ENCODE assay signal across 1 cellular context in genomic region chr5:79235578-79236363, GRCh38.
A peak's percentile ranks its signal among the peaks of the same experiment; 100 is the strongest.
TF ChIP-seq lines count a peak whose summit lies in the region.

A gene with protein sequence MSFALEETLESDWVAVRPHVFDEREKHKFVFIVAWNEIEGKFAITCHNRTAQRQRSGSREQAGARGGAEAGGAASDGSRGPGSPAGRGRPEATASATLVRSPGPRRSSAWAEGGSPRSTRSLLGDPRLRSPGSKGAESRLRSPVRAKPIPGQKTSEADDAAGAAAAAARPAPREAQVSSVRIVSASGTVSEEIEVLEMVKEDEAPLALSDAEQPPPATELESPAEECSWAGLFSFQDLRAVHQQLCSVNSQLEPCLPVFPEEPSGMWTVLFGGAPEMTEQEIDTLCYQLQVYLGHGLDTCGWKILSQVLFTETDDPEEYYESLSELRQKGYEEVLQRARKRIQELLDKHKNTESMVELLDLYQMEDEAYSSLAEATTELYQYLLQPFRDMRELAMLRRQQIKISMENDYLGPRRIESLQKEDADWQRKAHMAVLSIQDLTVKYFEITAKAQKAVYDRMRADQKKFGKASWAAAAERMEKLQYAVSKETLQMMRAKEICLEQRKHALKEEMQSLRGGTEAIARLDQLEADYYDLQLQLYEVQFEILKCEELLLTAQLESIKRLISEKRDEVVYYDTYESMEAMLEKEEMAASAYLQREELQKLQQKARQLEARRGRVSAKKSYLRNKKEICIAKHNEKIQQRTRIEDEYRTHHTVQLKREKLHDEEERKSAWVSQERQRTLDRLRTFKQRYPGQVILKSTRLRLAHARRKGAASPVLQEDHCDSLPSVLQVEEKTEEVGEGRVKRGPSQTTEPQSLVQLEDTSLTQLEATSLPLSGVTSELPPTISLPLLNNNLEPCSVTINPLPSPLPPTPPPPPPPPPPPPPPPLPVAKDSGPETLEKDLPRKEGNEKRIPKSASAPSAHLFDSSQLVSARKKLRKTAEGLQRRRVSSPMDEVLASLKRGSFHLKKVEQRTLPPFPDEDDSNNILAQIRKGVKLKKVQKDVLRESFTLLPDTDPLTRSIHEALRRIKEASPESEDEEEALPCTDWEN (plus strand): TSS chr5:79236131. CDS start chr5:79236651, 520 bp downstream.

TF ChIP-seq in K562, 482 proteins besides CTCF, POLR2A, EP300 and RAD21 (continued from another document):
- no peak for TF ChIP-seq NR4A1 (CRISPR knock-in tag; IDR thresholded peaks at IDR 0.05)
- TF ChIP-seq NR4A1 (tag; IDR thresholded peaks at IDR 0.05), result peak; percentile 44; the same call in 1 of the 2 replicates
- TF ChIP-seq ZBTB1 (CRISPR knock-in tag; IDR thresholded peaks at IDR 0.05; ENCODE audit: borderline replicate concordance, low read depth), result no peak
- no peak for TF ChIP-seq NFE2 (IDR thresholded peaks at IDR 0.05; ENCODE audit: low read depth)
- 0 out of 2 replicates have a peak, but pooled peaks have one; percentile 53 for TF ChIP-seq JUND (IDR thresholded peaks at IDR 0.05; ENCODE audit: borderline replicate concordance, low read depth, low read length)
- no peak; the same call in 2 of the 3 replicates for TF ChIP-seq JUND (tag; IDR thresholded peaks at IDR 0.05; ENCODE audit: borderline replicate concordance, low read depth, low read length)
- TF ChIP-seq BRD9 (IDR thresholded peaks at IDR 0.05; ENCODE audit: low read depth, partially characterized antibody), result peak; percentile 77
- peak; percentile 94 for TF ChIP-seq POLR2H (tag; IDR thresholded peaks at IDR 0.05; ENCODE audit: low read depth)
TF ChIP-seq in K562: peak in this region for 101.
